18 cellular contexts compared by ENCODE assay signal in the genomic region with DNA sequence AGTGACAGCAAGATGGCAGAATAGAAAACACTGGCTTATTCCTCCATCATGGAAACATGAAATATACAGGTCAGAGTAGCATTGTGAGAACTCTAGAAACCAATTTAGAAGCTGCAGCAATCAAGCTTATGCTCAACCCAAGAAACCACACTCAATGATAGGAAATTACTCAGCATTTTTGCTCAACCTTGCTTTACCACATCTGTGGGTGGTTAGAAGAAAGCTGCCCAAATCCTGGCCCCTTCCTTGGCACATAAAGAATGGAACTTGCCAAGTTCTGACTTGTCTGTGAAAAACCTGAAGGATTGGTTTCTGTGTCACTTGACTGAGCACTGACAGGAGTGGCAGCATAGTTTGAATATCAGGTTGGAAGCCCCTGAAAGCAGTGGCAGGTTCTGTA.
"Had no signal": no experiment of that assay in that cellular context is flagged by ENCODE, and none has a peak within 500 bp of the region (broad histone marks: within the 10 kb centered on the region; RNA-seq: fewer than 3 reads in every experiment).

No MANE protein-coding gene starts in this region.

- ATAC-seq: heart left ventricle; left lobe of liver; mucosa of descending colon; psoas muscle; stimulated activated naive B cell treated with anti-CD40 and anti-IgM and Interleukin-4, amounts not matched to agents 10 μg/mL and 1 μg/mL and 100 μg/mL, for 72 hours had no signal

- H3K27ac Mint-ChIP-seq: activated CD4-positive, alpha-beta memory T cell treated with anti-CD3 and anti-CD28 coated beads for 36 hours; activated naive CD8-positive, alpha-beta T cell; nephron progenitor cell; stimulated activated naive B cell treated with anti-CD40 and anti-IgM and Interleukin-4, amounts not matched to agents 10 μg/mL and 1 μg/mL and 100 μg/mL, for 72 hours had no signal

- DNase-seq: activated CD4-positive, alpha-beta memory T cell treated with anti-CD3 and anti-CD28 coated beads for 36 hours; activated CD4-positive, alpha-beta T cell treated with anti-CD3 and anti-CD28 coated beads for 1 hour; activated gamma-delta T cell; activated T-cell treated with anti-CD3 and anti-CD28 coated beads, Interleukin-2, amount 50 U/mL, for 48 hours; brain microvascular endothelial cell; dorsolateral prefrontal cortex; heart left ventricle; mucosa of descending colon; nephron progenitor cell; psoas muscle; sigmoid colon; stimulated activated CD4-positive, alpha-beta T cell treated with anti-CD3 and anti-CD28 coated beads, Interleukin-2, amount 100 ng/mL, for 24 hours; stimulated activated naive B cell treated with anti-CD40 and anti-IgM and Interleukin-4, amounts not matched to agents 10 μg/mL and 1 μg/mL and 100 μg/mL, for 72 hours; substantia nigra; T-helper 9 cell; transverse colon had no signal

- H3K27me3 Mint-ChIP-seq: activated CD4-positive, alpha-beta memory T cell treated with anti-CD3 and anti-CD28 coated beads for 36 hours had no signal

- H3K9me3 Mint-ChIP-seq: activated CD4-positive, alpha-beta memory T cell treated with anti-CD3 and anti-CD28 coated beads for 36 hours had no signal

- H3K4me1 Mint-ChIP-seq: nephron progenitor cell; stimulated activated naive B cell treated with anti-CD40 and anti-IgM and Interleukin-4, amounts not matched to agents 10 μg/mL and 1 μg/mL and 100 μg/mL, for 72 hours had no signal

- H3K4me3 Mint-ChIP-seq: activated CD4-positive, alpha-beta memory T cell treated with anti-CD3 and anti-CD28 coated beads for 36 hours; activated naive CD8-positive, alpha-beta T cell; nephron progenitor cell; stimulated activated naive B cell treated with anti-CD40 and anti-IgM and Interleukin-4, amounts not matched to agents 10 μg/mL and 1 μg/mL and 100 μg/mL, for 72 hours had no signal

- H3K4me3 ChIP-seq: dorsolateral prefrontal cortex, heart left ventricle, mucosa of descending colon, psoas muscle, sigmoid colon, transverse colon had no signal

- H3K36me3 Mint-ChIP-seq: activated CD4-positive, alpha-beta memory T cell treated with anti-CD3 and anti-CD28 coated beads for 36 hours; activated naive CD8-positive, alpha-beta T cell; stimulated activated naive B cell treated with anti-CD40 and anti-IgM and Interleukin-4, amounts not matched to agents 10 μg/mL and 1 μg/mL and 100 μg/mL, for 72 hours had no signal
